Comparison of ENCODE assay signal across 15 cellular contexts in genomic region chr14:97077687-97078086, GRCh38.
DNase-seq lines count a peak whose midpoint lies in the region; ATAC-seq and TF ChIP-seq lines count a peak whose summit lies in the region.
"Had no signal": no experiment of that assay in that cellular context is flagged by ENCODE, and none has a peak within 500 bp of the region (broad histone marks: within the 10 kb centered on the region; RNA-seq: fewer than 3 reads in every experiment).

No MANE protein-coding gene starts in this region.

- peaks cover 11% of the 10 kb centered on the region for H3K36me3 Mint-ChIP-seq in activated CD8-positive, alpha-beta memory T cell treated with anti-CD3 and anti-CD28 coated beads, Interleukin-2, amount 10 ng/mL, durations not matched to agents 7 days and 5 days

- H3K27me3 Mint-ChIP-seq in activated CD8-positive, alpha-beta memory T cell treated with anti-CD3 and anti-CD28 coated beads, Interleukin-2, amount 10 ng/mL, durations not matched to agents 7 days and 5 days: peaks cover 13% of the 10 kb centered on the region

- no peak for TF ChIP-seq RAD21 in SK-N-SH (IDR thresholded peaks at IDR 0.05; ENCODE audit: low read length)

- TF ChIP-seq POLR2A in adrenal gland (IDR thresholded peaks at IDR 0.05): no peak

- H3K36me3 ChIP-seq in RWPE2 (ENCODE audit: low read depth) (no peaks in the 10 kb centered on the region), smooth muscle cell (ENCODE audit: low read depth) (no peaks in the 10 kb centered on the region), adrenal gland (replicated peaks in 1 of 2) (no peaks in the 10 kb centered on the region), SK-N-SH (replicated peaks in 1 of 2; ENCODE audit: control insufficient read depth in 1 of 2, insufficient read depth in 2 of 2, low read length in 1 of 2) (no peaks in the 10 kb centered on the region)
- H3K36me3 ChIP-seq: brain microvascular endothelial cell, neutrophil had no signal

- peak overlapping the region; percentile 74 for H3K27ac Mint-ChIP-seq in activated CD8-positive, alpha-beta memory T cell treated with anti-CD3 and anti-CD28 coated beads, Interleukin-2, amount 10 ng/mL, durations not matched to agents 7 days and 5 days

- H3K79me2 ChIP-seq in smooth muscle cell (ENCODE audit: low read depth) (no peaks in the 10 kb centered on the region), SK-N-SH (ENCODE audit: insufficient read depth) (no peaks in the 10 kb centered on the region)

- TF ChIP-seq CTCF in RWPE2 (IDR thresholded peaks at IDR 0.05; ENCODE audit: poor library complexity, severe bottlenecking) (no peak), smooth muscle cell (IDR thresholded peaks at IDR 0.05; ENCODE audit: borderline replicate concordance, insufficient read depth, poor library complexity, severe bottlenecking) (no peak), adrenal gland (IDR thresholded peaks at IDR 0.05) (no peak), SK-N-SH (IDR thresholded peaks at IDR 0.05) (no peak)

- no peaks in the 10 kb centered on the region for H4K20me1 ChIP-seq in smooth muscle cell (ENCODE audit: low read depth)
- no peaks in the 10 kb centered on the region for H4K20me1 ChIP-seq in SK-N-SH (ENCODE audit: insufficient read depth)

- H3K4me3 ChIP-seq in RWPE2 (ENCODE audit: severe bottlenecking) (no peak overlapping the region), smooth muscle cell (no peak overlapping the region), adrenal gland (no peak overlapping the region), SK-N-SH (ENCODE audit: low read depth in 2 of 2, low read length in 1 of 2) (no peak overlapping the region)

- no peaks in the 10 kb centered on the region for H3K9me2 ChIP-seq in SK-N-SH

- POLR2A ChIA-PET in SK-N-SH (lab: Yijun Ruan, JAX): no interaction called here

- intact Hi-C loops in adrenal gland (cut with DNase I): no loop called here

- peak overlapping the region; percentile 47 for H3K4me2 ChIP-seq in smooth muscle cell
- no peak overlapping the region for H3K4me2 ChIP-seq in SK-N-SH

- DNase-seq in activated CD8-positive, alpha-beta memory T cell treated with anti-CD3 and anti-CD28 coated beads, Interleukin-2, amount 10 ng/mL, durations not matched to agents 7 days and 5 days: peak; percentile 70
- no peak for DNase-seq in activated CD8-positive, alpha-beta memory T cell treated with anti-CD3 and anti-CD28 coated beads, Interleukin-2, amount 50 U/mL, for 4 hours
- DNase-seq in RWPE2 (ENCODE audit: low spot score) (no peak), smooth muscle cell (lab: John Stamatoyannopoulos, UW; ENCODE audit: unreplicated experiment) (no peak), adrenal gland (no peak), DMS153 (lab: John Stamatoyannopoulos, UW) (no peak), SK-N-SH (no peak)
- DNase-seq: 8988T; Calu3; NCI-H1694 treated with DMSO at 0.1 percent for 48 hours; NCI-H69; stimulated activated naive CD4-positive, alpha-beta T cell treated with Interleukin-2 at 50 U/mL for 16 hours had no signal

- H2AFZ ChIP-seq in smooth muscle cell (ENCODE audit: low read depth) (peak overlapping the region; percentile 55), SK-N-SH (ENCODE audit: low read depth) (no peak overlapping the region)

- H3K9ac ChIP-seq in smooth muscle cell (ENCODE audit: low read depth) (no peak overlapping the region), SK-N-SH (no peak overlapping the region)

- peak; percentile 77 for ATAC-seq in activated CD8-positive, alpha-beta memory T cell treated with anti-CD3 and anti-CD28 coated beads, Interleukin-2, amount 10 ng/mL, durations not matched to agents 7 days and 5 days
- ATAC-seq in HG02678 (IDR thresholded peaks at IDR 0.05; ENCODE audit: unreplicated experiment) (peak; percentile 17), RWPE2 (ENCODE audit: low read depth) (peak; percentile 38)

- H3K4me3 Mint-ChIP-seq in activated CD8-positive, alpha-beta memory T cell treated with anti-CD3 and anti-CD28 coated beads, Interleukin-2, amount 10 ng/mL, durations not matched to agents 7 days and 5 days: peak overlapping the region; percentile 43

- H3F3A ChIP-seq in smooth muscle cell (ENCODE audit: low read depth): no peaks in the 10 kb centered on the region
- no peaks in the 10 kb centered on the region for H3F3A ChIP-seq in SK-N-SH (replicated peaks; ENCODE audit: insufficient read depth)

- 91% methylated on average over 4 of the region's 4 CpGs for WGBS in smooth muscle cell (ENCODE audit: low lambda C conversion rate)
- WGBS in adrenal gland, 4 donors: 76 to 85% (median 82%) methylated on average over 4 of the region's 4 CpGs
- 58% methylated on average over 4 of the region's 4 CpGs for WGBS in SK-N-SH (ENCODE audit: low lambda C conversion rate)

- no peak for TF ChIP-seq EP300 in SK-N-SH (IDR thresholded peaks at IDR 0.05; ENCODE audit: borderline replicate concordance in 1 of 2, low read depth in 1 of 2, low read length in 1 of 2)

- peaks cover 6% of the 10 kb centered on the region for H3K9me3 Mint-ChIP-seq in activated CD8-positive, alpha-beta memory T cell treated with anti-CD3 and anti-CD28 coated beads, Interleukin-2, amount 10 ng/mL, durations not matched to agents 7 days and 5 days (ENCODE audit: low read depth)

- H3K9me3 ChIP-seq in RWPE2 (ENCODE audit: severe bottlenecking) (no peaks in the 10 kb centered on the region), smooth muscle cell (replicated peaks; ENCODE audit: low read depth) (no peaks in the 10 kb centered on the region), adrenal gland (replicated peaks in 1 of 3) (no peaks in the 10 kb centered on the region), SK-N-SH (no peaks in the 10 kb centered on the region)
- H3K9me3 ChIP-seq: neutrophil had no signal

- CTCF ChIA-PET in activated CD8-positive, alpha-beta memory T cell treated with anti-CD3 and anti-CD28 coated beads, Interleukin-2, amount 10 ng/mL, durations not matched to agents 7 days and 5 days (lab: Charles Lee): no interaction called here
- CTCF ChIA-PET in SK-N-SH (lab: Yijun Ruan, JAX): interaction anchor here (1.2 kb wide), 1 partner anchor 13 kb away, joined by 5 read pairs; no protein-coding TSS in a partner anchor

- peak overlapping the region; percentile 45 for H3K27ac ChIP-seq in RWPE2 (ENCODE audit: poor library complexity, severe bottlenecking)
- H3K27ac ChIP-seq in smooth muscle cell (ENCODE audit: low read depth): peak overlapping the region; percentile 71
- no peak overlapping the region for H3K27ac ChIP-seq in adrenal gland
- H3K27ac ChIP-seq in SK-N-SH (ENCODE audit: low read depth in 2 of 2, low read length in 1 of 2): no peak overlapping the region
- H3K27ac ChIP-seq: brain microvascular endothelial cell, neutrophil had no signal

- H3K4me1 Mint-ChIP-seq in activated CD8-positive, alpha-beta memory T cell treated with anti-CD3 and anti-CD28 coated beads, Interleukin-2, amount 10 ng/mL, durations not matched to agents 7 days and 5 days: peaks cover 36% of the 10 kb centered on the region

- no peaks in the 10 kb centered on the region for H3K27me3 ChIP-seq in RWPE2 (ENCODE audit: insufficient read depth, poor library complexity, severe bottlenecking)
- no peaks in the 10 kb centered on the region for H3K27me3 ChIP-seq in smooth muscle cell (ENCODE audit: low read depth)
- no peaks in the 10 kb centered on the region for H3K27me3 ChIP-seq in adrenal gland
- no peaks in the 10 kb centered on the region for H3K27me3 ChIP-seq in SK-N-SH (ENCODE audit: insufficient read depth)
- H3K27me3 ChIP-seq: brain microvascular endothelial cell had no signal

- H3K4me1 ChIP-seq in RWPE2 (ENCODE audit: insufficient read depth, poor library complexity, severe bottlenecking): peaks cover 10% of the 10 kb centered on the region
- H3K4me1 ChIP-seq in smooth muscle cell (ENCODE audit: low read depth): peaks cover 14% of the 10 kb centered on the region
- no peaks in the 10 kb centered on the region for H3K4me1 ChIP-seq in adrenal gland (replicated peaks in 1 of 2)
- peaks cover 0 to 4% of the 10 kb centered on the region in 2 experiments; a peak in 1 of 4 replicates for H3K4me1 ChIP-seq in SK-N-SH (ENCODE audit: control insufficient read depth in 1 of 2, insufficient read depth in 2 of 2, low read depth in 1 of 2, low read length in 1 of 2)

TF ChIP-seq in SK-N-SH, 30 proteins besides CTCF, POLR2A, EP300 and RAD21 (continues in another document):
- no peak for TF ChIP-seq TAF1 (IDR thresholded peaks at IDR 0.05; ENCODE audit: borderline replicate concordance, low read depth, low read length)
- TF ChIP-seq TEAD4 (IDR thresholded peaks at IDR 0.05; ENCODE audit: borderline replicate concordance, insufficient read depth): no peak
- no peak for TF ChIP-seq ELF1 (IDR thresholded peaks at IDR 0.05)
- no peak for TF ChIP-seq FOXJ3 (CRISPR knock-in tag; IDR thresholded peaks at IDR 0.05)
- TF ChIP-seq GABPA (IDR thresholded peaks at IDR 0.05; ENCODE audit: low read depth): no peak
- no peak for TF ChIP-seq MXI1 (IDR thresholded peaks at IDR 0.05; ENCODE audit: low read depth, low read length)
- TF ChIP-seq YY1 (IDR thresholded peaks at IDR 0.05; ENCODE audit: low read depth): no peak
- no peak for TF ChIP-seq MEF2A (IDR thresholded peaks at IDR 0.05; ENCODE audit: borderline replicate concordance, low read depth)
- no peak for TF ChIP-seq REST (IDR thresholded peaks at IDR 0.05; ENCODE audit: low read depth, low read length)

Comparison
In these comparisons a context has a peak if more than half of its experiments do, and no peak if none do; other contexts are left out.
1. ATAC-seq: peak in every context shown above with its lines; median percentile 77 in activated CD8-positive, alpha-beta memory T cell treated with anti-CD3 and anti-CD28 coated beads, Interleukin-2, amount 10 ng/mL, durations not matched to agents 7 days and 5 days; 38 in RWPE2; 17 in HG02678.
2. H3K27ac ChIP-seq: peak in RWPE2 (single experiment) and smooth muscle cell (single experiment); none in adrenal gland (0 of 5) and SK-N-SH (0 of 2).